9 cellular contexts compared by ENCODE assay signal in the genomic region with DNA sequence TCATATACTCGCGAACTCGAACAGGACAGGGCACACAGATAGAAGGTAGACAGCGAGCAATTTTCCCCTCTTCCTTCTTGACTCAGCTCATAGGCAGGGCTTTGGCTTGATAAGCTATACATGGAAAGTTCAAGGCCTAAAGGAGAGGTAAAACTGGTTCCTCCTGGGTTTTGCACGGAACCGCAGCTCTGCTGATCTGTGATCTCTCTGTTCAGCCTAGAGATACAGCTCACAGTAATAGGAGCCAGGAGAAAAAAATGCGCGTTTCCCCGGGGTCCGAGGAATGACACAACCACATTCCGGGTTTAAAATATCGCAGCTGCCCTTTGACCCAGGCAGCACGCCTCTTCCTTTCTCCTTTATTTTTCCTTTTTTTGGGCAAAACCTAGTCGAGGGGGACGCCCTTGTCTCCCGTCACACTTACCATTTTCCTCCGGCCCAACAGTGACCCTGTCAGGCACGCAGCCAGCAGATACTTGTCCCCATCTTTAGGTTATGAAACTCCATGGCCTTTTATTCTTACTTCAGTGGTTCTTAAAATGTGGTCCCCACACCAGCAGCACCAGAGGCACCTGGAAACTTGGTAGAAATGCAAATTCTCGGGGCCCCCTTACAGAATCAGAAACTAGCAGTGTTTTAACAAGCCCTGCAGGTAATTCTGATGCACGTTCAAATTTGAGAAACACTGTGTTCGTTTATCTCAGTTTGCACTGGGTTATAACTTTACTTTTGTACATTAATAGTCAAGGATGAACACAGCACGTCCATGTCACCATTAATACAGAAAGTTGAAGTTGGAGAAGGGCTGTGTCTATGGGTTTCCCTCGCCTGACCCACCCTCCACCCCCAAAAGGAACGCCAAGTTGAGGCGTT. TPM values are rescaled to one million over a fixed set of nuclear protein-coding genes. Genes with fewer than 3 reads are reported as not detected.
DNase-seq lines count a peak whose midpoint lies in the region; ATAC-seq and TF ChIP-seq lines count a peak whose summit lies in the region.
"Had no signal": no experiment of that assay in that cellular context is flagged by ENCODE, and none has a peak within 500 bp of the region (broad histone marks: within the 10 kb centered on the region; RNA-seq: fewer than 3 reads in every experiment).

No MANE protein-coding gene starts in this region.

- no peaks in the 10 kb centered on the region for H3K36me3 ChIP-seq in mesendoderm (ENCODE audit: control insufficient read depth, insufficient read depth, low read length)
- no peaks in the 10 kb centered on the region for H3K36me3 ChIP-seq in upper lobe of left lung

- TF ChIP-seq POLR2A in upper lobe of left lung (IDR thresholded peaks at IDR 0.05): no peak

- peaks cover 2% of the 10 kb centered on the region for H3K27me3 Mint-ChIP-seq in activated naive CD4-positive, alpha-beta T cell treated with anti-CD3 and anti-CD28 coated beads for 36 hours (ENCODE audit: low read depth)

- H3K4me3 Mint-ChIP-seq in activated naive CD4-positive, alpha-beta T cell treated with anti-CD3 and anti-CD28 coated beads for 36 hours: peak overlapping the region; percentile 98

- H3K4me3 ChIP-seq in dorsolateral prefrontal cortex (peak overlapping the region; percentile 66 to 99 (median 96)), mesendoderm (ENCODE audit: low read length) (peak overlapping the region; percentile 69), upper lobe of left lung (peak overlapping the region; percentile 16 to 99 (median 97))

- ATAC-seq in upper lobe of left lung (ENCODE audit: low FRiP score in 2 of 2) (peak in 1 of 2 donors; percentile 10), GM21515 (IDR thresholded peaks at IDR 0.05; ENCODE audit: unreplicated experiment) (no peak)

- H3K9ac ChIP-seq in mesendoderm (ENCODE audit: low read length): peak overlapping the region; percentile 84

- no peaks in the 10 kb centered on the region for H3K27me3 ChIP-seq in dorsolateral prefrontal cortex
- no peaks in the 10 kb centered on the region for H3K27me3 ChIP-seq in mesendoderm (ENCODE audit: insufficient read depth, low read length, poor library complexity)
- H3K27me3 ChIP-seq in upper lobe of left lung: no peaks in the 10 kb centered on the region

- peaks cover 10% of the 10 kb centered on the region for H3K79me1 ChIP-seq in mesendoderm (ENCODE audit: low read length)

- no peak overlapping the region for H3K4ac ChIP-seq in mesendoderm (ENCODE audit: low read depth, low read length)

- peaks cover 32% of the 10 kb centered on the region for H3K79me2 ChIP-seq in mesendoderm (ENCODE audit: control insufficient read depth, insufficient read depth, low read length)

- DNase-seq in activated naive CD4-positive, alpha-beta T cell treated with anti-CD3 and anti-CD28 coated beads for 36 hours: no peak
- no peak for DNase-seq in activated naive CD4-positive, alpha-beta T cell treated with anti-CD3 and anti-CD28 coated beads, Interleukin-2, amount 50 U/mL, for 16 hours
- peak; percentile 86 for DNase-seq in OCI-M1 (lab: John Stamatoyannopoulos, UW)
- peak in 1 of 10 donors; percentile 33 for DNase-seq in dorsolateral prefrontal cortex
- peak; percentile 77 for DNase-seq in mesendoderm
- DNase-seq in upper lobe of left lung: no peak
- no peak for DNase-seq in Kasumi-1 (lab: John Stamatoyannopoulos, UW)

- CTCF ChIA-PET in activated naive CD4-positive, alpha-beta T cell treated with anti-CD3 and anti-CD28 coated beads for 36 hours (lab: Charles Lee): interaction anchor here (0.6 to 3.5 kb wide), 12 partner anchors 9 to 320 kb away, joined by 3 to 25 read pairs (median 5); partner anchors contain the start of genes LASP1NB and RPL23

- H3K27ac ChIP-seq in dorsolateral prefrontal cortex: peak overlapping the region; percentile 49 to 100 (median 99)
- H3K27ac ChIP-seq in mesendoderm (ENCODE audit: low read depth, low read length): peak overlapping the region; percentile 68
- H3K27ac ChIP-seq in upper lobe of left lung: peak overlapping the region; percentile 93 to 99 (median 98)

- TF ChIP-seq CTCF in dorsolateral prefrontal cortex (IDR thresholded peaks at IDR 0.05 in 54 of 56, conservative IDR thresholded peaks at IDR 0.05 in 2 of 56; ENCODE audit: low read depth in 1 of 56, partially characterized antibody in 56 of 56) (no peak), upper lobe of left lung (IDR thresholded peaks at IDR 0.05) (no peak)

- intact Hi-C loops in activated naive CD4-positive, alpha-beta T cell treated with anti-CD3 and anti-CD28 coated beads for 36 hours (cut with micrococcal nuclease): loop anchor here (5.0 kb wide), 2 partner anchors 71 to 191 kb away; partner anchors contain the start of gene PIP4K2B
- intact Hi-C loops in dorsolateral prefrontal cortex (cut with DNase I): loop anchor here (1.0 to 5.0 kb wide), 4 partner anchors 41 to 284 kb away; partner anchors contain the start of genes CWC25 (in 1 of the 2), LASP1NB (in 1 of the 2) and PLXDC1 (in 1 of the 2)

- H4K5ac ChIP-seq in mesendoderm (ENCODE audit: low read length): peak overlapping the region; percentile 33

- peak overlapping the region; percentile 97 for H3K56ac ChIP-seq in mesendoderm (ENCODE audit: low read length)

- H2BK120ac ChIP-seq in mesendoderm (ENCODE audit: low read depth, low read length): no peak overlapping the region

- no peak overlapping the region for H4K8ac ChIP-seq in mesendoderm (ENCODE audit: low read depth, low read length)

- H3K23ac ChIP-seq in mesendoderm (ENCODE audit: low read length): peak overlapping the region; percentile 83

- H3K9me3 Mint-ChIP-seq in activated naive CD4-positive, alpha-beta T cell treated with anti-CD3 and anti-CD28 coated beads for 36 hours: no peaks in the 10 kb centered on the region

- WGBS in mesendoderm (ENCODE audit: extremely low coverage, insufficient coverage, low lambda C conversion rate): no CpG with 5 or more reads among the region's 25 CpGs
- 18 to 21% methylated on average over 25 of the region's 25 CpGs for WGBS in upper lobe of left lung, 2 donors

- H3K4me1 Mint-ChIP-seq in activated naive CD4-positive, alpha-beta T cell treated with anti-CD3 and anti-CD28 coated beads for 36 hours (ENCODE audit: low read depth): peaks cover 38% of the 10 kb centered on the region

- peak overlapping the region; percentile 98 for H3K27ac Mint-ChIP-seq in activated naive CD4-positive, alpha-beta T cell treated with anti-CD3 and anti-CD28 coated beads for 36 hours

- peaks cover 0 to 3% (median 0%) of the 10 kb centered on the region in 4 donors for H3K9me3 ChIP-seq in upper lobe of left lung
- H3K9me3 ChIP-seq: mucosa of descending colon had no signal

- no peak overlapping the region for H2BK5ac ChIP-seq in mesendoderm (ENCODE audit: low read length)

- no peak overlapping the region for H2AK5ac ChIP-seq in mesendoderm (ENCODE audit: low read length)

- H3K18ac ChIP-seq in mesendoderm (ENCODE audit: low read length): peak overlapping the region; percentile 77

- H2BK15ac ChIP-seq in mesendoderm (replicated peaks; ENCODE audit: low read depth): no peak overlapping the region

- TF ChIP-seq EP300 in upper lobe of left lung (IDR thresholded peaks at IDR 0.05): no peak

- peaks cover 4% of the 10 kb centered on the region for H3K36me3 Mint-ChIP-seq in activated naive CD4-positive, alpha-beta T cell treated with anti-CD3 and anti-CD28 coated beads for 36 hours (ENCODE audit: low read depth)

- H3K4me1 ChIP-seq in mesendoderm (ENCODE audit: control insufficient read depth, low read depth, low read length): peaks cover 10% of the 10 kb centered on the region
- H3K4me1 ChIP-seq in upper lobe of left lung: peaks cover 25 to 38% (median 30%) of the 10 kb centered on the region in 4 donors

- H3K4me2 ChIP-seq in mesendoderm (ENCODE audit: low read length): peak overlapping the region; percentile 91

RNA-seq across cellular contexts. Expression of gene LASP1, which starts 1.5 kb away (rescaled TPM):
- 100 to 1,000 TPM; 105 to 113 TPM for total RNA-seq in activated naive CD4-positive, alpha-beta T cell treated with anti-CD3 and anti-CD28 coated beads for 36 hours
- total RNA-seq in dorsolateral prefrontal cortex (100 to 1,000 TPM in 14 of 120 experiments, 10 to 100 TPM in 106; 54.6 to 125 (median 90.0) TPM), upper lobe of left lung (100 to 1,000 TPM in 5 of 6 donors, 10 to 100 TPM in 1; 97.9 to 168 (median 149) TPM)
- 160 TPM for polyA plus RNA-seq in mesendoderm (2013, experiment 1 of 2)
- polyA plus RNA-seq in mesendoderm (2013, experiment 2 of 2): 164 TPM

RNA-seq across cellular contexts. Expression of gene RPL23, which starts 14.8 kb away (rescaled TPM):
- total RNA-seq in activated naive CD4-positive, alpha-beta T cell treated with anti-CD3 and anti-CD28 coated beads for 36 hours: 1,000 to 10,000 TPM; 2,241 to 2,332 TPM
- 100 to 1,000 TPM; 239 to 571 (median 364) TPM for total RNA-seq in dorsolateral prefrontal cortex
- 4,252 TPM for polyA plus RNA-seq in mesendoderm (2013, experiment 1 of 2)
- polyA plus RNA-seq in mesendoderm (2013, experiment 2 of 2): 4,329 TPM
- total RNA-seq in upper lobe of left lung: 1,000 to 10,000 TPM in 4 of 6 donors, 100 to 1,000 TPM in 2; 542 to 1,288 (median 1,062) TPM

RNA-seq across cellular contexts. Expression of gene CWC25, which starts 43.2 kb away (rescaled TPM):
- 10 to 100 TPM; 18.6 to 21.9 TPM for total RNA-seq in activated naive CD4-positive, alpha-beta T cell treated with anti-CD3 and anti-CD28 coated beads for 36 hours
- total RNA-seq in dorsolateral prefrontal cortex (10 to 100 TPM; 12.1 to 25.1 (median 17.5) TPM), upper lobe of left lung (100 to 1,000 TPM in 1 of 6 donors, 10 to 100 TPM in 5; 21.3 to 118 (median 29.5) TPM)
- polyA plus RNA-seq in mesendoderm (2013, experiment 1 of 2): 13.8 TPM
- 14.3 TPM for polyA plus RNA-seq in mesendoderm (2013, experiment 2 of 2)

Comparison
In these comparisons a context has a peak if more than half of its experiments do, and no peak if none do; other contexts are left out.
1. DNase-seq: peak in OCI-M1 (single experiment) and mesendoderm (single experiment); none in activated naive CD4-positive, alpha-beta T cell treated with anti-CD3 and anti-CD28 coated beads for 36 hours (single experiment), activated naive CD4-positive, alpha-beta T cell treated with anti-CD3 and anti-CD28 coated beads, Interleukin-2, amount 50 U/mL, for 16 hours (single experiment), upper lobe of left lung (0 of 2) and Kasumi-1 (0 of 2).
2. Peak in every context shown above with its lines, with median percentiles within 50 percentile points of each other: H3K27ac ChIP-seq and H3K4me3 ChIP-seq.